32 cellular contexts compared by ENCODE assay signal in genomic region chr19:45547211-45547770, GRCh38. TPM values are rescaled to one million over a fixed set of nuclear protein-coding genes. Genes with fewer than 3 reads are reported as not detected.
DNase-seq lines count a peak whose midpoint lies in the region; ATAC-seq and TF ChIP-seq lines count a peak whose summit lies in the region.
"Had no signal": no experiment of that assay in that cellular context is flagged by ENCODE, and none has a peak within 500 bp of the region (broad histone marks: within the 10 kb centered on the region; RNA-seq: fewer than 3 reads in every experiment).

No MANE protein-coding gene starts in this region.

- no peaks in the 10 kb centered on the region for H3K9me2 ChIP-seq in DOHH2 (replicated peaks; ENCODE audit: control insufficient read depth, low read length)

- H3K27ac Mint-ChIP-seq in nephron progenitor cell, result peak overlapping the region; percentile 46
- H3K27ac Mint-ChIP-seq: activated T-cell treated with anti-CD3 and anti-CD28 coated beads, Interleukin-2, amount 50 U/mL, for 24 hours; dendritic cell treated with granulocyte-macrophage colony-stimulating factor and Interleukin-4, amounts not matched to agents 40 ng/mL and 50 ng/mL, for 4 days; endodermal cell; natural killer cell treated with Interleukin-12 subunit alpha and Interleukin-12 subunit beta and Interleukin-15 and Interleukin-18, amount 100 ng/mL, for 72 hours; T-helper 2 cell treated with Interferon-gamma antibody and Interleukin-4, amounts not matched to agents 5 μg/mL and 100 μg/mL, for 36 hours had no signal

- H3K27ac ChIP-seq in DOHH2 (ENCODE audit: low read depth, low read length) (peak overlapping the region; percentile 72), body of pancreas (no peak overlapping the region)
- H3K27ac ChIP-seq: heart right ventricle, KMS-11, lower lobe of right lung had no signal

- DNase-seq in NAMALWA (ENCODE audit: low spot score), result peak; percentile 33
- DNase-seq in nephron progenitor cell, result no peak
- no peak for DNase-seq in body of pancreas
- DNase-seq in stimulated activated CD4-positive, alpha-beta T cell treated with anti-CD3 and anti-CD28 coated beads, Interleukin-2, amount 100 ng/mL, for 24 hours, result no peak
- DNase-seq: activated CD8-positive, alpha-beta memory T cell treated with anti-CD3 and anti-CD28 coated beads for 24 hours; activated gamma-delta T cell treated with Interleukin-2 at 50 U/mL for 16 hours; activated T-cell treated with anti-CD3 and anti-CD28 coated beads, Interleukin-2, amount 50 U/mL, for 24 hours; C1 segment of cervical spinal cord; DMS79; endodermal cell; foreskin keratinocyte; GF-D8; HCEC 1CT; heart right ventricle; kidney glomerular epithelial cell; lower lobe of right lung; mucosa of descending colon; NCI-H1436; NCI-H446; SHP77; upper lobe of left lung had no signal

- peaks cover 11% of the 10 kb centered on the region for H3K4me1 Mint-ChIP-seq in nephron progenitor cell
- H3K4me1 Mint-ChIP-seq: central memory CD8-positive, alpha-beta T cell; endodermal cell had no signal

- no peak overlapping the region for H3K4me3 Mint-ChIP-seq in nephron progenitor cell
- H3K4me3 Mint-ChIP-seq: activated T-cell treated with anti-CD3 and anti-CD28 coated beads, Interleukin-2, amount 50 U/mL, for 24 hours; central memory CD8-positive, alpha-beta T cell; dendritic cell treated with granulocyte-macrophage colony-stimulating factor and Interleukin-4, amounts not matched to agents 40 ng/mL and 50 ng/mL, for 4 days; endodermal cell; natural killer cell treated with Interleukin-12 subunit alpha and Interleukin-12 subunit beta and Interleukin-15 and Interleukin-18, amount 100 ng/mL, for 72 hours; T-helper 2 cell treated with Interferon-gamma antibody and Interleukin-4, amounts not matched to agents 5 μg/mL and 100 μg/mL, for 36 hours had no signal

- no peaks in the 10 kb centered on the region for H3K36me3 ChIP-seq in DOHH2 (ENCODE audit: control insufficient read depth, low read length)
- H3K36me3 ChIP-seq in body of pancreas (replicated peaks in 1 of 2; ENCODE audit: insufficient read depth in 1 of 2, low read depth in 2 of 2), result no peaks in the 10 kb centered on the region
- H3K36me3 ChIP-seq: heart right ventricle, lower lobe of right lung, upper lobe of left lung had no signal

- no peak for TF ChIP-seq CTCF in DOHH2 (IDR thresholded peaks at IDR 0.05; ENCODE audit: low read depth, low read length, poor library complexity, severe bottlenecking)
- TF ChIP-seq CTCF in nephron progenitor cell (IDR thresholded peaks at IDR 0.05), result no peak
- TF ChIP-seq CTCF in body of pancreas (IDR thresholded peaks at IDR 0.05), result no peak

- H3K36me3 Mint-ChIP-seq in nephron progenitor cell (ENCODE audit: low read depth), result peaks cover 8% of the 10 kb centered on the region
- H3K36me3 Mint-ChIP-seq: natural killer cell treated with Interleukin-12 subunit alpha and Interleukin-12 subunit beta and Interleukin-15 and Interleukin-18, amount 100 ng/mL, for 72 hours had no signal

- 92% methylated on average over 10 of the region's 10 CpGs for WGBS in body of pancreas, 2 donors

- TF ChIP-seq POLR2A in body of pancreas (IDR thresholded peaks at IDR 0.05), result no peak

- peak overlapping the region; percentile 40 for H3K4me3 ChIP-seq in DOHH2 (ENCODE audit: low read length)
- H3K4me3 ChIP-seq in body of pancreas, result no peak overlapping the region
- H3K4me3 ChIP-seq: heart right ventricle, lower lobe of right lung, mucosa of descending colon, skin epidermis, upper lobe of left lung had no signal

- peaks cover 7% of the 10 kb centered on the region for H3K27me3 Mint-ChIP-seq in nephron progenitor cell (ENCODE audit: low read depth, poor library complexity)
- H3K27me3 Mint-ChIP-seq: activated T-cell treated with anti-CD3 and anti-CD28 coated beads, Interleukin-2, amount 50 U/mL, for 24 hours; central memory CD8-positive, alpha-beta T cell; natural killer cell treated with Interleukin-12 subunit alpha and Interleukin-12 subunit beta and Interleukin-15 and Interleukin-18, amount 100 ng/mL, for 72 hours had no signal

- no peaks in the 10 kb centered on the region for H3K9me3 ChIP-seq in DOHH2 (ENCODE audit: control insufficient read depth, insufficient read depth, low read length)
- H3K9me3 ChIP-seq in body of pancreas, result no peaks in the 10 kb centered on the region
- H3K9me3 ChIP-seq: heart right ventricle, lower lobe of right lung, mucosa of descending colon, upper lobe of left lung had no signal

- no peaks in the 10 kb centered on the region for H3K9me3 Mint-ChIP-seq in nephron progenitor cell
- H3K9me3 Mint-ChIP-seq: activated T-cell treated with anti-CD3 and anti-CD28 coated beads, Interleukin-2, amount 50 U/mL, for 24 hours; central memory CD8-positive, alpha-beta T cell; dendritic cell treated with granulocyte-macrophage colony-stimulating factor and Interleukin-4, amounts not matched to agents 40 ng/mL and 50 ng/mL, for 4 days; natural killer cell treated with Interleukin-12 subunit alpha and Interleukin-12 subunit beta and Interleukin-15 and Interleukin-18, amount 100 ng/mL, for 72 hours; T-helper 2 cell treated with Interferon-gamma antibody and Interleukin-4, amounts not matched to agents 5 μg/mL and 100 μg/mL, for 36 hours had no signal

- H4K20me1 ChIP-seq in DOHH2 (ENCODE audit: control insufficient read depth, insufficient read depth, low read depth, low read length), result no peaks in the 10 kb centered on the region

- H3K27me3 ChIP-seq in DOHH2 (ENCODE audit: control insufficient read depth, low read length), result no peaks in the 10 kb centered on the region
- H3K27me3 ChIP-seq in body of pancreas, result no peaks in the 10 kb centered on the region
- H3K27me3 ChIP-seq: foreskin keratinocyte, heart right ventricle, upper lobe of left lung had no signal

- H3K79me2 ChIP-seq in DOHH2 (ENCODE audit: control insufficient read depth, low read length), result no peaks in the 10 kb centered on the region

- peaks cover 59% of the 10 kb centered on the region for H3K4me1 ChIP-seq in DOHH2 (ENCODE audit: control insufficient read depth, low read length)
- peaks cover 5% of the 10 kb centered on the region for H3K4me1 ChIP-seq in body of pancreas
- H3K4me1 ChIP-seq: lower lobe of right lung had no signal

- peaks cover 38% of the 10 kb centered on the region for H3F3A ChIP-seq in DOHH2 (ENCODE audit: control insufficient read depth, insufficient read depth)

- intact Hi-C loops in body of pancreas (cut with DNase I), result no loop called here

- ATAC-seq in GM18909 (IDR thresholded peaks at IDR 0.05; ENCODE audit: poor library complexity, unreplicated experiment), result no peak
- no peak for ATAC-seq in body of pancreas
- ATAC-seq: natural killer cell treated with Interleukin-12 subunit alpha and Interleukin-12 subunit beta and Interleukin-15 and Interleukin-18, amount 100 ng/mL, for 72 hours had no signal

- peak overlapping the region; percentile 59 for H3K4me2 ChIP-seq in DOHH2 (ENCODE audit: low read length)
- H3K4me2 ChIP-seq: KMS-11 had no signal

RNA-seq across cellular contexts. Expression of gene OPA3, which starts 37.3 kb away (rescaled TPM):
- total RNA-seq in body of pancreas, result 10 to 100 TPM in 1 of 2 donors, 1 to 10 TPM in 1; 4.2 to 22.7 TPM

RNA-seq across cellular contexts. Expression of gene VASP, which starts 40.0 kb away (rescaled TPM):
- total RNA-seq in body of pancreas, result 10 to 100 TPM; 27.0 to 29.7 TPM

RNA-seq across cellular contexts. Expression of gene PPM1N, which starts 49.0 kb away (rescaled TPM):
- total RNA-seq in body of pancreas, result not detected

RNA-seq across cellular contexts. Expression of gene RTN2, which starts 50.4 kb away (rescaled TPM):
- 1 to 10 TPM; 2.9 to 5.6 TPM for total RNA-seq in body of pancreas

RNA-seq across cellular contexts. Expression of gene GPR4, which starts 54.7 kb away (rescaled TPM):
- total RNA-seq in body of pancreas, result 1 to 10 TPM in 1 of 2 donors, under 1 TPM in 1; 0.99 to 1.3 TPM
- total RNA-seq: endodermal cell, foreskin keratinocyte, HT-29, osteocyte, renal cortical epithelial cell had no signal
